Comparison of ENCODE assay signal across 8 cellular contexts in the genomic region with DNA sequence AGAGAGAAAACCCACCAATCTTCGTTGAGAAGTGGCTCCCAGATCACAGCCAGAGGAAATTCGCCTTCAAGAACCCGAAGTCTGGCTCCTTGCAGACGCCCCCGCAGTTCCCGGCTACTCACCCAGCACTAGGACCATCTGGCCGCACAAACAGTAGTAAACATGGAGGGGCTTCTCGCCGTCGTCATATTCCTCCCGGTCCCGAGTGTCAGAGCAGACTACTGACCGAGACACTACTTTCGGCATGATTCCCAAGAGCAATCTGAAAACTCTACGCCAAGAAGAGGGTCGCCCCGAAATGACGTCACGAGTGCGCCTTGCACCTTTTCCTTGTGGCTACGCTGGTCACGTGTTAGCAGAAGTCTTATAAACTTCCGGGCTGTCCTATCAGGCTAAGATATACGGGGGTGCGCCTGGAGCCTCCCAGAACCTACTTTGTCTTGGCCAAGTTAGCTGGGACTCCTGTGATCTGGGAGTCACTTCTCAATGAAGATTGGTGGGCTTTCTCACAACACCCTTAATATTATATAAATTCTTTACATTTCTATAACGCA. TPM values are rescaled to one million over a fixed set of nuclear protein-coding genes. Genes with fewer than 3 reads are reported as not detected.
DNase-seq lines count a peak whose midpoint lies in the region; ATAC-seq, FAIRE-seq and TF ChIP-seq lines count a peak whose summit lies in the region.

Gene STEEP1, minus strand, starts transcription at position 300 of the 554 bp plus-strand sequence. Its CDS starts 54 bp downstream, at position 246.

- H3K27ac ChIP-seq in adrenal gland (peak within 1 kb of the TSS in 3 of 5 donors; percentile 45 to 82 (median 56)), upper lobe of left lung (peak within 1 kb of the TSS; percentile 67 to 81 (median 74))

- TF ChIP-seq EP300 in upper lobe of left lung (IDR thresholded peaks at IDR 0.05) = peak in 1 of 4 donors; percentile 77

- intact Hi-C loops in T-helper 1 cell treated with Interleukin-12 subunit alpha and Interleukin-12 subunit beta and Interleukin-4 antibody, amounts not matched to agents 30 ng/mL and 1 ng/mL, for 36 hours (cut with micrococcal nuclease) = loop anchor here (1.0 to 2.0 kb wide), 7 partner anchors 9 to 378 kb away; partner anchors contain the start of genes NKAP, NKRF, PGRMC1 and SEPTIN6
- intact Hi-C loops in adrenal gland (cut with DNase I) (no loop called here), left cardiac atrium (cut with DNase I) (loop anchor here in 1 of 2 donors (10.0 kb wide), 1 partner anchor 100 kb away; the partner anchor contains the start of gene SLC25A5), posterior vena cava (cut with DNase I) (no loop called here)

- H3K4me3 ChIP-seq in adrenal gland (peak within 1 kb of the TSS in 2 of 4 donors; percentile 26 to 68), upper lobe of left lung (peak within 1 kb of the TSS; percentile 44 to 65 (median 55))

- H3K36me3 ChIP-seq in adrenal gland (replicated peaks in 1 of 2) = no peaks in the 10 kb centered on the region
- H3K36me3 ChIP-seq in upper lobe of left lung = no peaks in the 10 kb centered on the region

- TF ChIP-seq POLR2A in GM12891 (IDR thresholded peaks at IDR 0.05; ENCODE audit: low read depth, low read length) (peak; percentile 68), adrenal gland (IDR thresholded peaks at IDR 0.05) (peak in 1 of 2 donors; percentile 50), upper lobe of left lung (IDR thresholded peaks at IDR 0.05) (peak in 3 of 4 donors; percentile 13 to 47 (median 31))

- no peaks in the 10 kb centered on the region for H3K9me3 ChIP-seq in adrenal gland (replicated peaks in 1 of 3)
- H3K9me3 ChIP-seq in upper lobe of left lung = no peaks in the 10 kb centered on the region

- FAIRE-seq in GM12891 (lab: Jason Lieb, UNC) = peak; percentile 99

- DNase-seq in GM12891 (ENCODE audit: insufficient read length, low spot score) = peak; percentile 65
- DNase-seq in NCI-H1694 (lab: John Stamatoyannopoulos, UW) = peak; percentile 92
- DNase-seq in adrenal gland = peak; percentile 81 to 98 (median 94)
- peak; percentile 91 for DNase-seq in left cardiac atrium
- DNase-seq in posterior vena cava (ENCODE audit: low spot score) = peak; percentile 95
- peak in 1 of 2 donors; percentile 90 for DNase-seq in upper lobe of left lung

- WGBS in adrenal gland, 4 donors = 1 to 28% (median 17%) methylated on average over 2 to 26 of the region's 26 CpGs
- WGBS in upper lobe of left lung, 2 donors = 0 to 34% methylated on average over 3 to 17 of the region's 26 CpGs

- ATAC-seq in HG02870 (IDR thresholded peaks at IDR 0.05; ENCODE audit: unreplicated experiment) (peak; percentile 85), left cardiac atrium (peak; percentile 98 to 99), upper lobe of left lung (ENCODE audit: low FRiP score in 2 of 2) (peak; percentile 88 to 96)

- TF ChIP-seq CTCF in adrenal gland (IDR thresholded peaks at IDR 0.05) (no peak), upper lobe of left lung (IDR thresholded peaks at IDR 0.05) (no peak)

- H3K4me1 ChIP-seq in adrenal gland (replicated peaks in 1 of 2) (peaks cover 0 to 4% of the 10 kb centered on the region in 2 donors), upper lobe of left lung (peaks cover 0 to 6% (median 1%) of the 10 kb centered on the region in 4 donors)

- H3K27me3 ChIP-seq in adrenal gland (no peaks in the 10 kb centered on the region), upper lobe of left lung (no peaks in the 10 kb centered on the region)

TF ChIP-seq in GM12891, 5 proteins besides CTCF, POLR2A, EP300 and RAD21:
- TF ChIP-seq SPI1 (IDR thresholded peaks at IDR 0.05; ENCODE audit: low read depth, low read length) = no peak
- TF ChIP-seq POU2F2 (IDR thresholded peaks at IDR 0.05; ENCODE audit: low read depth, low read length) = peak; percentile 43; the same call in 1 of the 2 replicates
- peak; percentile 66; the same call in 1 of the 2 replicates for TF ChIP-seq TAF1 (IDR thresholded peaks at IDR 0.05; ENCODE audit: low read depth, low read length)
- TF ChIP-seq POLR2AphosphoS5 (IDR thresholded peaks at IDR 0.05; ENCODE audit: low read depth, low read length) = peak; percentile 59; the same call in 1 of the 2 replicates

RNA-seq across cellular contexts. Expression of gene STEEP1, which starts in this region (rescaled TPM):
- polyA plus RNA-seq in GM12891 (2012; ENCODE audit: low read depth, missing spikeins) = 23.6 TPM
- 18.9 and 21.1 TPM in 2 replicates for total RNA-seq in T-helper 1 cell treated with Interleukin-12 subunit alpha and Interleukin-12 subunit beta and Interleukin-4 antibody, amounts not matched to agents 30 ng/mL and 1 ng/mL, for 36 hours
- total RNA-seq in adrenal gland (10 to 100 TPM; 15.9 to 32.0 (median 21.1) TPM), left cardiac atrium (10 to 100 TPM; 13.1 to 17.8 TPM), posterior vena cava (10 to 100 TPM; 13.6 to 15.1 TPM), upper lobe of left lung (10 to 100 TPM; 22.1 to 55.5 (median 26.8) TPM)
- polyA plus RNA-seq in adrenal gland = 10 to 100 TPM in 1 of 3 donors, 1 to 10 TPM in 2; 7.0 to 30.9 (median 8.5) TPM
